In the genomic region with DNA sequence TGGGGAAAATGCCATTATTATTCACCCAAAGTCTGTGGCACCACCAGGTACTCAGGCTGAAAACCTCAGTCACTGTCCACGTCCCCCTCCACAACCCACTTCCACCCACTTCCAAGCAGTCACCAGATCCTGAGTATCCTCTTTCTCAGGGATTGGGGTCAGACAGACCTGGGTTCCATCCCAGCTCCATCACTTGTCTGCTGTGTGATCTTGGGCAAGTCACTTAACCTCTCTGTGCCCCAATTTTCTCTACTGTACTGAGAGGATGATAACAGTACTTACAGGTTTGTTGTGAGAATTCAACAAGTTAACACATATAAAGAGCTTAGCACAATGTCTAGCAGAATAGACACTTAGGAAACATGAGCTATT, we compare ENCODE assay signal across 21 cellular contexts. TPM values are rescaled to one million over a fixed set of nuclear protein-coding genes. Genes with fewer than 3 reads are reported as not detected.
"Had no signal": no experiment of that assay in that cellular context is flagged by ENCODE, and none has a peak within 500 bp of the region (broad histone marks: within the 10 kb centered on the region; RNA-seq: fewer than 3 reads in every experiment).

No MANE protein-coding gene starts in this region.

- H3K4me3 Mint-ChIP-seq: activated CD4-positive, alpha-beta T cell treated with anti-CD3 and anti-CD28 coated beads, Interleukin-2, amount 10 ng/mL, durations not matched to agents 7 days and 5 days; activated naive CD4-positive, alpha-beta T cell treated with anti-CD3 and anti-CD28 coated beads, Interleukin-2, amount 10 ng/mL, durations not matched to agents 7 days and 5 days; immature natural killer cell; naive thymus-derived CD4-positive, alpha-beta T cell; neural crest cell; type B pancreatic cell had no signal

- DNase-seq: activated CD4-positive, alpha-beta T cell treated with anti-CD3 and anti-CD28 coated beads, Interleukin-2, amount 10 ng/mL, durations not matched to agents 7 days and 5 days; activated CD4-positive, CD25-positive, alpha-beta regulatory T cell treated with anti-CD3 and anti-CD28 coated beads, Interleukin-2, amount 50 U/mL, for 72 hours; activated effector memory CD4-positive, alpha-beta T cell treated with anti-CD3 and anti-CD28 coated beads, Interleukin-2, amount 50 U/mL, for 16 hours; activated naive CD4-positive, alpha-beta T cell treated with anti-CD3 and anti-CD28 coated beads, Interleukin-2, amount 10 ng/mL, durations not matched to agents 7 days and 5 days; activated T-cell treated with anti-CD3 and anti-CD28 coated beads for 4 hours; amygdala; erythroblast; foreskin keratinocyte; immature natural killer cell; left ventricle myocardium inferior; naive thymus-derived CD4-positive, alpha-beta T cell; retina; stimulated activated CD4-positive, alpha-beta T cell treated with anti-CD3 and anti-CD28 coated beads, Interleukin-2, amount 100 ng/mL, for 48 hours; stimulated activated naive CD4-positive, alpha-beta T cell had no signal

- H3K36me3 ChIP-seq: left ventricle myocardium inferior, thoracic aorta had no signal

- H3K27ac Mint-ChIP-seq: activated CD4-positive, alpha-beta T cell treated with anti-CD3 and anti-CD28 coated beads, Interleukin-2, amount 10 ng/mL, durations not matched to agents 7 days and 5 days; activated naive CD4-positive, alpha-beta T cell treated with anti-CD3 and anti-CD28 coated beads, Interleukin-2, amount 10 ng/mL, durations not matched to agents 7 days and 5 days; immature natural killer cell; naive thymus-derived CD4-positive, alpha-beta T cell; progenitor cell of endocrine pancreas; type B pancreatic cell had no signal

- H3K9me3 ChIP-seq: thoracic aorta had no signal

- H3K9me3 Mint-ChIP-seq: activated naive CD4-positive, alpha-beta T cell treated with anti-CD3 and anti-CD28 coated beads, Interleukin-2, amount 10 ng/mL, durations not matched to agents 7 days and 5 days; immature natural killer cell; type B pancreatic cell had no signal

- H3K4me1 ChIP-seq: foreskin keratinocyte, left ventricle myocardium inferior had no signal

- H3K36me3 Mint-ChIP-seq: activated naive CD4-positive, alpha-beta T cell treated with anti-CD3 and anti-CD28 coated beads, Interleukin-2, amount 10 ng/mL, durations not matched to agents 7 days and 5 days; type B pancreatic cell had no signal

- H3K27ac ChIP-seq: foreskin keratinocyte, left ventricle myocardium inferior, thoracic aorta had no signal

- ATAC-seq: foreskin keratinocyte; naive thymus-derived CD4-positive, alpha-beta T cell had no signal

- H3K4me1 Mint-ChIP-seq: activated naive CD4-positive, alpha-beta T cell treated with anti-CD3 and anti-CD28 coated beads, Interleukin-2, amount 10 ng/mL, durations not matched to agents 7 days and 5 days had no signal

- H3K4me3 ChIP-seq: left ventricle myocardium inferior, thoracic aorta had no signal

RNA-seq across cellular contexts. Expression of a gene that starts 29.7 kb away (rescaled TPM):
- total RNA-seq: activated CD4-positive, alpha-beta T cell treated with anti-CD3 and anti-CD28 coated beads, Interleukin-2, amount 10 ng/mL, durations not matched to agents 7 days and 5 days; glomerular endothelial cell; lung microvascular endothelial cell; T-helper 2 cell treated with Interferon-gamma antibody and Interleukin-4, amounts not matched to agents 100 ng/mL and 5 ng/mL, for 36 hours had no signal
- polyA plus RNA-seq: immature natural killer cell; naive thymus-derived CD4-positive, alpha-beta T cell had no signal
